8 cellular contexts compared by ENCODE assay signal in genomic region chr1:167554028-167554779, GRCh38. TPM values are rescaled to one million over a fixed set of nuclear protein-coding genes. Genes with fewer than 3 reads are reported as not detected.
A peak's percentile ranks its signal among the peaks of the same experiment; 100 is the strongest.
DNase-seq lines count a peak whose midpoint lies in the region; ATAC-seq and TF ChIP-seq lines count a peak whose summit lies in the region.

No MANE protein-coding gene starts in this region.

- H3K9me3 ChIP-seq in AG04450 (ENCODE audit: control insufficient read depth, insufficient read depth, low read length) (no peaks in the 10 kb centered on the region; the same call in 1 of the 2 replicates), liver (ENCODE audit: control insufficient read depth in 4 of 4, low read length in 3 of 4) (no peaks in the 10 kb centered on the region), tibial nerve (no peaks in the 10 kb centered on the region)

- H3K27me3 Mint-ChIP-seq in activated naive CD8-positive, alpha-beta T cell: no peaks in the 10 kb centered on the region

- POLR2A ChIA-PET in AG04450 (lab: Yijun Ruan, JAX): interaction anchor here (0.9 kb wide), 2 partner anchors 160 to 334 kb away, joined by 3 read pairs; partner anchors contain the start of gene POU2F1

- 29% methylated on average over 15 of the region's 15 CpGs for WGBS in liver
- WGBS in tibial nerve, 2 donors: 10 to 11% methylated on average over 15 of the region's 15 CpGs

- CTCF ChIA-PET in AG04450 (lab: Charles Lee): interaction anchor here (0.9 to 8.3 kb wide), 7 partner anchors 9 to 1640 kb away, joined by 3 to 103 read pairs (median 3); no protein-coding TSS in a partner anchor

- H3K27me3 ChIP-seq in AG04450 (ENCODE audit: control insufficient read depth, insufficient read depth, low read length) (peaks cover 10% of the 10 kb centered on the region), liver (ENCODE audit: control insufficient read depth in 4 of 4, insufficient read depth in 4 of 4, low read length in 3 of 4) (no peaks in the 10 kb centered on the region), tibial nerve (no peaks in the 10 kb centered on the region)

- peak overlapping the region; percentile 12 for H3K27ac Mint-ChIP-seq in activated naive CD8-positive, alpha-beta T cell

- DNase-seq in AG04450 (ENCODE audit: low read depth, low spot score) (no peak), tibial nerve (ENCODE audit: low spot score in 2 of 2) (no peak), EL (no peak), NCI-H2227 treated with DMSO at 0.1 percent for 48 hours (lab: John Stamatoyannopoulos, UW) (no peak)

- H3K9ac ChIP-seq in liver (ENCODE audit: low read depth in 1 of 2, low read length in 2 of 2): peak overlapping the region in 1 of 2 donors; percentile 31

- H3K27ac ChIP-seq in AG04450 (ENCODE audit: low read depth, low read length): no peak overlapping the region
- H3K27ac ChIP-seq in liver (ENCODE audit: low read depth in 1 of 2, low read length in 2 of 2): peak overlapping the region; percentile 48 to 92
- peak overlapping the region in 3 of 4 donors; percentile 55 to 89 (median 88) for H3K27ac ChIP-seq in tibial nerve

- TF ChIP-seq RAD21 in liver (IDR thresholded peaks at IDR 0.05): no peak

- H3K36me3 ChIP-seq in liver (ENCODE audit: control insufficient read depth in 4 of 4, insufficient read depth in 3 of 4, low read depth in 1 of 4, low read length in 3 of 4) (no peaks in the 10 kb centered on the region), tibial nerve (no peaks in the 10 kb centered on the region)

- no peaks in the 10 kb centered on the region for H3K36me3 Mint-ChIP-seq in activated naive CD8-positive, alpha-beta T cell

- ATAC-seq in GM19043 (IDR thresholded peaks at IDR 0.05; ENCODE audit: low read depth, unreplicated experiment) (peak; percentile 8), HG03432 (IDR thresholded peaks at IDR 0.05; ENCODE audit: unreplicated experiment) (peak; percentile 19)

- peak overlapping the region; percentile 89 for H3K4me3 Mint-ChIP-seq in activated naive CD8-positive, alpha-beta T cell

- no peaks in the 10 kb centered on the region for H3K9me3 Mint-ChIP-seq in activated naive CD8-positive, alpha-beta T cell (ENCODE audit: low read depth)

- TF ChIP-seq CTCF in AG04450 (IDR thresholded peaks at IDR 0.05; ENCODE audit: low read depth, low read length) (no peak), liver (IDR thresholded peaks at IDR 0.05; ENCODE audit: low read depth, low read length, missing input control) (no peak), tibial nerve (IDR thresholded peaks at IDR 0.05) (no peak)

- H3K4me1 ChIP-seq in liver (ENCODE audit: control insufficient read depth in 4 of 4, insufficient read depth in 4 of 4, low read length in 3 of 4): peaks cover 11 to 22% (median 17%) of the 10 kb centered on the region in 4 donors
- H3K4me1 ChIP-seq in tibial nerve: peaks cover 0 to 31% (median 9%) of the 10 kb centered on the region in 4 donors

- TF ChIP-seq POLR2A in tibial nerve (IDR thresholded peaks at IDR 0.05): no peak

- H3K4me3 ChIP-seq in AG04450 (ENCODE audit: low read depth, low read length): peak overlapping the region; percentile 60
- peak overlapping the region; percentile 37 to 89 (median 85) for H3K4me3 ChIP-seq in liver (ENCODE audit: low read depth in 1 of 3, low read length in 3 of 3)
- H3K4me3 ChIP-seq in tibial nerve: peak overlapping the region; percentile 61 to 90 (median 72)

- TF ChIP-seq EP300 in tibial nerve (IDR thresholded peaks at IDR 0.05): no peak

- peaks cover 25% of the 10 kb centered on the region for H3K4me1 Mint-ChIP-seq in activated naive CD8-positive, alpha-beta T cell (ENCODE audit: low read depth)

TF ChIP-seq in liver, 16 proteins besides CTCF, POLR2A, EP300 and RAD21:
- peak; percentile 27 for TF ChIP-seq SP1 (IDR thresholded peaks at IDR 0.05)
- no peak for TF ChIP-seq EGR1 (IDR thresholded peaks at IDR 0.05; ENCODE audit: low read depth in 2 of 2)
TF ChIP-seq in liver: peak in this region for 1.

RNA-seq across cellular contexts. Expression of gene CREG1, which starts 0.6 kb away (rescaled TPM):
- polyA plus RNA-seq in AG04450 (2011; rRNA removed): 23.1 and 31.2 TPM in 2 replicates
- polyA minus RNA-seq in AG04450 (2011; rRNA and poly(A)+ RNA removed): 2.6 and 4.9 TPM in 2 replicates
- total RNA-seq in liver: 100 to 1,000 TPM in 1 of 2 donors, 10 to 100 TPM in 1; 91.3 to 100 TPM
- polyA plus RNA-seq in liver: 100 to 1,000 TPM in 1 of 2 donors, 10 to 100 TPM in 1; 86.8 to 123 TPM
- total RNA-seq in tibial nerve: 100 to 1,000 TPM; 154 to 191 (median 164) TPM

RNA-seq across cellular contexts. Expression of gene CD247, which starts 35.9 kb away (rescaled TPM):
- polyA plus RNA-seq in AG04450 (2011; rRNA removed) (not detected in 2 replicates), liver (1 to 10 TPM in 1 of 2 donors, under 1 TPM in 1; 0.61 to 1.2 TPM)
- not detected in 2 replicates for polyA minus RNA-seq in AG04450 (2011; rRNA and poly(A)+ RNA removed)
- total RNA-seq in liver (1 to 10 TPM; 2.1 to 2.2 TPM), tibial nerve (1 to 10 TPM in 3 of 4 donors, not detected in 1; 1.2 to 1.5 (median 1.4) TPM)
